1 cellular context compared by ENCODE assay signal in the genomic region with DNA sequence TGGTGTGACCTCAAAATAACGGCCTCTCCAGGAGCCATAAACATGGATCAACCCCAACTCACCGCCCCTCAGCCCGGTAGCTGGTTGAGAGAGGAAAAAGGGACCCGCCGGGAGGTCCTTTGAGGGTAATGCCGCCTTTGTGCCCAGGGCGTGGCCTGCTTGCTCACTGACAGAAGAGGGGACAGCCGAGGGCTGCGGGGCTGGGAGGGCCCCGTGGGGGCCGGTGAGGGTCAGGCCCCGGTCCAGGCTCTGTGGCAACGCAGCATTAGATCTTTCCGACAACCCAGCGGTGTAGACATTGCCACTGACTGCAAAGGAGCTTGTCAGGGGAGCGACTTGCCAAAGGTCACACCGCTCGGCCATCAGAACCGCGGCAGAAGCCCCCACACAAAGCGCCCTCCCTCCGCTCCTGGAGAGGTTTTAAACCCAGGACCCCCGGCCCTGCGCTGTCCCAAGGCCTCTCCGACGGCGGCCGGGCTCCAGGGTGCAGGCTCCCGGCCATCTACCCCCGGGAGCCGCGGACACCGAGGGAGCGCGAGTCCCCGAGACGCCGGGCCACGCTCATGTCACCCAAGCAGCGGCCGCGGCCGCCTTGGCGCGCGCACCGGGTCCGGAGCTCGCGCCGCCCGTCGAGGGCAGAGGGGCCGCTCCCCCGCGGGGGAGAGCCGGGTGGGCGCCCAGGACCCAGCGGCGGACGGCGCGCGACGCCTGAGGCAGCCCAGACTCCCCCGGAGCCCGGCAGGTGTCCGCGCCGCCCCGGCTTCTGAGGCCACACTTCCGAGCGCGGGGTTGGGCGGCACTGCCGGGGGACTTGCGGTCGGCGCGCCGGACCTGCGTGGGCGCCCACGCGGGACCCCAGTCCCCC.
TF ChIP-seq lines count a peak whose summit lies in the region.

No MANE protein-coding gene starts in this region.

TF ChIP-seq in HepG2, 621 proteins besides CTCF, POLR2A, EP300 and RAD21 (continued from another document and continues in another):
- TF ChIP-seq, protein P1, sequence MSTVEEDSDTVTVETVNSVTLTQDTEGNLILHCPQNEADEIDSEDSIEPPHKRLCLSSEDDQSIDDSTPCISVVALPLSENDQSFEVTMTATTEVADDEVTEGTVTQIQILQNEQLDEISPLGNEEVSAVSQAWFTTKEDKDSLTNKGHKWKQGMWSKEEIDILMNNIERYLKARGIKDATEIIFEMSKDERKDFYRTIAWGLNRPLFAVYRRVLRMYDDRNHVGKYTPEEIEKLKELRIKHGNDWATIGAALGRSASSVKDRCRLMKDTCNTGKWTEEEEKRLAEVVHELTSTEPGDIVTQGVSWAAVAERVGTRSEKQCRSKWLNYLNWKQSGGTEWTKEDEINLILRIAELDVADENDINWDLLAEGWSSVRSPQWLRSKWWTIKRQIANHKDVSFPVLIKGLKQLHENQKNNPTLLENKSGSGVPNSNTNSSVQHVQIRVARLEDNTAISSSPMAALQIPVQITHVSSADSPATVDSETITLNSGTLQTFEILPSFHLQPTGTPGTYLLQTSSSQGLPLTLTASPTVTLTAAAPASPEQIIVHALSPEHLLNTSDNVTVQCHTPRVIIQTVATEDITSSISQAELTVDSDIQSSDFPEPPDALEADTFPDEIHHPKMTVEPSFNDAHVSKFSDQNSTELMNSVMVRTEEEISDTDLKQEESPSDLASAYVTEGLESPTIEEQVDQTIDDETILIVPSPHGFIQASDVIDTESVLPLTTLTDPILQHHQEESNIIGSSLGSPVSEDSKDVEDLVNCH (CRISPR knock-in tag; IDR thresholded peaks at IDR 0.05): no peak
- TF ChIP-seq ZNF713 (CRISPR knock-in tag; IDR thresholded peaks at IDR 0.05) (no peak), ZBTB26 (CRISPR knock-in tag; IDR thresholded peaks at IDR 0.05; ENCODE audit: borderline replicate concordance) (no peak), JARID2 (CRISPR knock-in tag; IDR thresholded peaks at IDR 0.05; ENCODE audit: insufficient replicate concordance) (no peak), ZNF703 (CRISPR knock-in tag; IDR thresholded peaks at IDR 0.05; ENCODE audit: borderline replicate concordance) (no peak), ZNF766 (CRISPR knock-in tag; IDR thresholded peaks at IDR 0.05; ENCODE audit: borderline replicate concordance) (no peak), MZF1 (CRISPR knock-in tag; IDR thresholded peaks at IDR 0.05; ENCODE audit: borderline replicate concordance) (no peak), ERF (CRISPR knock-in tag; IDR thresholded peaks at IDR 0.05) (no peak), ZNF841 (CRISPR knock-in tag; IDR thresholded peaks at IDR 0.05; ENCODE audit: borderline replicate concordance) (no peak), GPN1 (CRISPR knock-in tag; IDR thresholded peaks at IDR 0.05; ENCODE audit: borderline replicate concordance) (no peak), REXO4 (CRISPR knock-in tag; IDR thresholded peaks at IDR 0.05; ENCODE audit: borderline replicate concordance) (no peak), NR2C2 (CRISPR knock-in tag; IDR thresholded peaks at IDR 0.05; ENCODE audit: borderline replicate concordance) (no peak; the same call in 1 of the 2 replicates), AHDC1 (CRISPR knock-in tag; IDR thresholded peaks at IDR 0.05; ENCODE audit: borderline replicate concordance) (no peak), ZNF572 (CRISPR knock-in tag; IDR thresholded peaks at IDR 0.05) (no peak), ZEB1 (IDR thresholded peaks at IDR 0.05; ENCODE audit: insufficient replicate concordance, low read depth) (no peak), BCL3 (CRISPR knock-in tag; IDR thresholded peaks at IDR 0.05) (no peak), GRHL1 (CRISPR knock-in tag; conservative IDR thresholded peaks at IDR 0.05) (no peak), ZNF224 (CRISPR knock-in tag; IDR thresholded peaks at IDR 0.05) (no peak), ZNF660 (CRISPR knock-in tag; IDR thresholded peaks at IDR 0.05; ENCODE audit: borderline replicate concordance, low read depth) (no peak), RFXAP (CRISPR knock-in tag; IDR thresholded peaks at IDR 0.05; ENCODE audit: borderline replicate concordance) (no peak), IKZF4 (CRISPR knock-in tag; IDR thresholded peaks at IDR 0.05; ENCODE audit: borderline replicate concordance, low read depth, not compliant biosample characterization) (no peak), ATF5 (CRISPR knock-in tag; IDR thresholded peaks at IDR 0.05; ENCODE audit: low read depth) (no peak), KLF6 (CRISPR knock-in tag; IDR thresholded peaks at IDR 0.05) (peak; percentile 68; the same call in 1 of the 2 replicates), ZNF274 (CRISPR knock-in tag; IDR thresholded peaks at IDR 0.05) (no peak; the same call in 1 of the 2 replicates)
- TF ChIP-seq, protein P2, sequence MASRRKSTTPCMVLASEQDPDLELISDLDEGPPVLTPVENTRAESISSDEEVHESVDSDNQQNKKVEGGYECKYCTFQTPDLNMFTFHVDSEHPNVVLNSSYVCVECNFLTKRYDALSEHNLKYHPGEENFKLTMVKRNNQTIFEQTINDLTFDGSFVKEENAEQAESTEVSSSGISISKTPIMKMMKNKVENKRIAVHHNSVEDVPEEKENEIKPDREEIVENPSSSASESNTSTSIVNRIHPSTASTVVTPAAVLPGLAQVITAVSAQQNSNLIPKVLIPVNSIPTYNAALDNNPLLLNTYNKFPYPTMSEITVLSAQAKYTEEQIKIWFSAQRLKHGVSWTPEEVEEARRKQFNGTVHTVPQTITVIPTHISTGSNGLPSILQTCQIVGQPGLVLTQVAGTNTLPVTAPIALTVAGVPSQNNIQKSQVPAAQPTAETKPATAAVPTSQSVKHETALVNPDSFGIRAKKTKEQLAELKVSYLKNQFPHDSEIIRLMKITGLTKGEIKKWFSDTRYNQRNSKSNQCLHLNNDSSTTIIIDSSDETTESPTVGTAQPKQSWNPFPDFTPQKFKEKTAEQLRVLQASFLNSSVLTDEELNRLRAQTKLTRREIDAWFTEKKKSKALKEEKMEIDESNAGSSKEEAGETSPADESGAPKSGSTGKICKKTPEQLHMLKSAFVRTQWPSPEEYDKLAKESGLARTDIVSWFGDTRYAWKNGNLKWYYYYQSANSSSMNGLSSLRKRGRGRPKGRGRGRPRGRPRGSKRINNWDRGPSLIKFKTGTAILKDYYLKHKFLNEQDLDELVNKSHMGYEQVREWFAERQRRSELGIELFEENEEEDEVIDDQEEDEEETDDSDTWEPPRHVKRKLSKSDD (CRISPR knock-in tag; IDR thresholded peaks at IDR 0.05; ENCODE audit: low read depth): no peak
- TF ChIP-seq, protein P3, sequence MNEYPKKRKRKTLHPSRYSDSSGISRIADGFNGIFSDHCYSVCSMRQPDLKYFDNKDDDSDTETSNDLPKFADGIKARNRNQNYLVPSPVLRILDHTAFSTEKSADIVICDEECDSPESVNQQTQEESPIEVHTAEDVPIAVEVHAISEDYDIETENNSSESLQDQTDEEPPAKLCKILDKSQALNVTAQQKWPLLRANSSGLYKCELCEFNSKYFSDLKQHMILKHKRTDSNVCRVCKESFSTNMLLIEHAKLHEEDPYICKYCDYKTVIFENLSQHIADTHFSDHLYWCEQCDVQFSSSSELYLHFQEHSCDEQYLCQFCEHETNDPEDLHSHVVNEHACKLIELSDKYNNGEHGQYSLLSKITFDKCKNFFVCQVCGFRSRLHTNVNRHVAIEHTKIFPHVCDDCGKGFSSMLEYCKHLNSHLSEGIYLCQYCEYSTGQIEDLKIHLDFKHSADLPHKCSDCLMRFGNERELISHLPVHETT (CRISPR knock-in tag; conservative IDR thresholded peaks at IDR 0.05): no peak
- TF ChIP-seq, protein P4, sequence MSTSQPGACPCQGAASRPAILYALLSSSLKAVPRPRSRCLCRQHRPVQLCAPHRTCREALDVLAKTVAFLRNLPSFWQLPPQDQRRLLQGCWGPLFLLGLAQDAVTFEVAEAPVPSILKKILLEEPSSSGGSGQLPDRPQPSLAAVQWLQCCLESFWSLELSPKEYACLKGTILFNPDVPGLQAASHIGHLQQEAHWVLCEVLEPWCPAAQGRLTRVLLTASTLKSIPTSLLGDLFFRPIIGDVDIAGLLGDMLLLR (CRISPR knock-in tag; IDR thresholded peaks at IDR 0.05): no peak
- TF ChIP-seq, protein P5, sequence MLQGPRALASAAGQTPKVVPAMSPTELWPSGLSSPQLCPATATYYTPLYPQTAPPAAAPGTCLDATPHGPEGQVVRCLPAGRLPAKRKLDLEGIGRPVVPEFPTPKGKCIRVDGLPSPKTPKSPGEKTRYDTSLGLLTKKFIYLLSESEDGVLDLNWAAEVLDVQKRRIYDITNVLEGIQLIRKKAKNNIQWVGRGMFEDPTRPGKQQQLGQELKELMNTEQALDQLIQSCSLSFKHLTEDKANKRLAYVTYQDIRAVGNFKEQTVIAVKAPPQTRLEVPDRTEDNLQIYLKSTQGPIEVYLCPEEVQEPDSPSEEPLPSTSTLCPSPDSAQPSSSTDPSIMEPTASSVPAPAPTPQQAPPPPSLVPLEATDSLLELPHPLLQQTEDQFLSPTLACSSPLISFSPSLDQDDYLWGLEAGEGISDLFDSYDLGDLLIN (CRISPR knock-in tag; IDR thresholded peaks at IDR 0.05; ENCODE audit: borderline replicate concordance): no peak
- TF ChIP-seq, protein P6, sequence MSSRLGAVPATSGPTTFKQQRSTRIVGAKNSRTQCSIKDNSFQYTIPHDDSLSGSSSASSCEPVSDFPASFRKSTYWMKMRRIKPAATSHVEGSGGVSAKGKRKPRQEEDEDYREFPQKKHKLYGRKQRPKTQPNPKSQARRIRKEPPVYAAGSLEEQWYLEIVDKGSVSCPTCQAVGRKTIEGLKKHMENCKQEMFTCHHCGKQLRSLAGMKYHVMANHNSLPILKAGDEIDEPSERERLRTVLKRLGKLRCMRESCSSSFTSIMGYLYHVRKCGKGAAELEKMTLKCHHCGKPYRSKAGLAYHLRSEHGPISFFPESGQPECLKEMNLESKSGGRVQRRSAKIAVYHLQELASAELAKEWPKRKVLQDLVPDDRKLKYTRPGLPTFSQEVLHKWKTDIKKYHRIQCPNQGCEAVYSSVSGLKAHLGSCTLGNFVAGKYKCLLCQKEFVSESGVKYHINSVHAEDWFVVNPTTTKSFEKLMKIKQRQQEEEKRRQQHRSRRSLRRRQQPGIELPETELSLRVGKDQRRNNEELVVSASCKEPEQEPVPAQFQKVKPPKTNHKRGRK (CRISPR knock-in tag; IDR thresholded peaks at IDR 0.05): no peak
